Comparison of ENCODE assay signal across 20 cellular contexts in the genomic region with DNA sequence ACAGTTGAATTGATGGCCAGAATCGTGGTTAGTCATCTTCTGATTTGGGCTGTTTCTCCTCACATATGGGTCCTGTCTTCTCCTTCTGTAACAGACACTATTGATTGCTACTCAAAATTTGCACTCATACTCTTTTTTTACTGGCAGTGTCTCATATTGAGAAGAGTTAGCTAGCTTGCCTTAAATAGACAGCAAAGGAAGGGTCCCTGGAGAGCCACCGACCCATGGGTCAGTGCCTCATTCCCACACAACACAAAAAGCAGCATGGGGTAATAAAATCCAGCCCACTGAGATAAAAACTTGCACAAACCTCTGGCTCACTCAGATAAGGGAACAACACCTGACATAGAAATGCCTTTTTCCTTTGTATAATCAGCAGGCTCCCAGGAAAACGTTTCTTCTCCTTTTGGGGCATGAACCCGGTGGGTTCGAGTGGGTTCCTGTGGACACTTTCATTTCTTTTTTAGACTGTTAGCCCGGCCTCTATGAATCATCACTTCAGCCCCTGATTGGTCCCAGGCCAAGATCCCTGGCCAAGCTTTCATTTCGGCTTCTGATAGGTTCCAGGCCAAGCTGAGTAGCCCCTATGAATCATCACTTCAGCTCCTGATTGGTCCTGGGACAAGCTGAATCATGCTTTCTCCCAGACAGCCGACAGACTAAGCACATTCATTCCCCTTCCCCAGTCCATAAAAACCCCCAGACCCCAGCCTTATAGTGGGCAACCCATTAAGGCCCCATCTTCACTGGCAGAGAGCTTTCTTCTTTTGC.
DNase-seq lines count a peak whose midpoint lies in the region; ATAC-seq and TF ChIP-seq lines count a peak whose summit lies in the region.
"Had no signal": no experiment of that assay in that cellular context is flagged by ENCODE, and none has a peak within 500 bp of the region (broad histone marks: within the 10 kb centered on the region; RNA-seq: fewer than 3 reads in every experiment).

No MANE protein-coding gene starts in this region.

- no peak for TF ChIP-seq POLR2A in uterus (IDR thresholded peaks at IDR 0.05)
- TF ChIP-seq POLR2A in esophagus squamous epithelium (IDR thresholded peaks at IDR 0.05) = no peak

- WGBS in heart right ventricle, 2 donors = 52 to 59% methylated on average over 8 of the region's 8 CpGs
- 50 to 53% methylated on average over 7 to 8 of the region's 8 CpGs for WGBS in esophagus squamous epithelium, 2 donors

- no peaks in the 10 kb centered on the region for H3K36me3 ChIP-seq in heart right ventricle
- no peaks in the 10 kb centered on the region for H3K36me3 ChIP-seq in brain microvascular endothelial cell (replicated peaks)
- H3K36me3 ChIP-seq in uterus = no peaks in the 10 kb centered on the region
- no peaks in the 10 kb centered on the region for H3K36me3 ChIP-seq in esophagus squamous epithelium
- H3K36me3 ChIP-seq: Peyer's patch had no signal

- peak overlapping the region in 3 of 10 donors; percentile 36 to 47 (median 44) for H3K27ac ChIP-seq in heart right ventricle
- H3K27ac ChIP-seq in brain microvascular endothelial cell = no peak overlapping the region
- H3K27ac ChIP-seq in uterus = no peak overlapping the region
- H3K27ac ChIP-seq in esophagus squamous epithelium = no peak overlapping the region
- H3K27ac ChIP-seq: Peyer's patch had no signal

- ATAC-seq in heart right ventricle (peak in 7 of 8 donors; percentile 52 to 92 (median 63)), GM21515 (IDR thresholded peaks at IDR 0.05; ENCODE audit: unreplicated experiment) (no peak)
- ATAC-seq: esophagus mucosa, left colon, mucosa of descending colon had no signal

- intact Hi-C loops in heart right ventricle (cut with DNase I) = no loop called here
- intact Hi-C loops in cardiac septum (cut with DNase I) = no loop called here
- intact Hi-C loops in uterus (cut with DNase I; ENCODE audit: low total_unique reads) = no loop called here
- intact Hi-C loops in esophagus squamous epithelium (cut with DNase I) = no loop called here

- H3K4me3 ChIP-seq in heart right ventricle (peak overlapping the region in 4 of 10 donors; percentile 7 to 24 (median 10)), brain microvascular endothelial cell (ENCODE audit: low read depth, low read length) (no peak overlapping the region), uterus (no peak overlapping the region), esophagus squamous epithelium (peak overlapping the region in 1 of 4 donors; percentile 5)
- H3K4me3 ChIP-seq: mucosa of descending colon, Peyer's patch had no signal

- H3K4me1 ChIP-seq in heart right ventricle = no peaks in the 10 kb centered on the region
- H3K4me1 ChIP-seq in uterus = no peaks in the 10 kb centered on the region
- no peaks in the 10 kb centered on the region for H3K4me1 ChIP-seq in esophagus squamous epithelium
- H3K4me1 ChIP-seq: Peyer's patch had no signal

- in situ Hi-C loops in brain microvascular endothelial cell (cut with HindIII; ENCODE audit: low pct_ligation_motif_present, low sequenced_read_pairs) = no loop called here

- H3K27me3 ChIP-seq in heart right ventricle = no peaks in the 10 kb centered on the region
- H3K27me3 ChIP-seq in brain microvascular endothelial cell (replicated peaks) = no peaks in the 10 kb centered on the region
- no peaks in the 10 kb centered on the region for H3K27me3 ChIP-seq in uterus
- H3K27me3 ChIP-seq in esophagus squamous epithelium = no peaks in the 10 kb centered on the region
- H3K27me3 ChIP-seq: Peyer's patch had no signal

- DNase-seq in heart right ventricle (peak; percentile 11 to 43), cardiac septum (ENCODE audit: low spot score) (no peak), OCI-M1 (lab: John Stamatoyannopoulos, UW) (peak; percentile 93), brain microvascular endothelial cell (peak; percentile 39), uterus (peak; percentile 26 to 39), esophagus squamous epithelium (lab: John Stamatoyannopoulos, UW) (no peak)
- no peak for DNase-seq in activated effector memory CD4-positive, alpha-beta T cell treated with anti-CD3 and anti-CD28 coated beads, Interleukin-2, amount 50 U/mL, for 16 hours
- DNase-seq: activated CD4-positive, alpha-beta T cell treated with anti-CD3 and anti-CD28 coated beads, Interleukin-2, amount 10 ng/mL, durations not matched to agents 24 days and 14 days; central memory CD4-positive, alpha-beta T cell; HFFc6; Kasumi-1; left colon; NCI-H1417; NCI-H2171 treated with DMSO at 0.1 percent for 48 hours; NCI-H774; Peyer's patch; stimulated activated CD8-positive, alpha-beta memory T cell treated with anti-CD3 and anti-CD28 coated beads, Interleukin-4, amount 100 ng/mL, for 48 hours had no signal

- H3K9me3 ChIP-seq in heart right ventricle (peaks cover 0 to 19% (median 0%) of the 10 kb centered on the region in 11 donors), uterus (no peaks in the 10 kb centered on the region), esophagus squamous epithelium (no peaks in the 10 kb centered on the region)
- H3K9me3 ChIP-seq: mucosa of descending colon, Peyer's patch had no signal

- TF ChIP-seq CTCF in heart right ventricle (IDR thresholded peaks at IDR 0.05) (no peak), brain microvascular endothelial cell (IDR thresholded peaks at IDR 0.05; ENCODE audit: low read depth, low read length, missing control alignments) (no peak), uterus (IDR thresholded peaks at IDR 0.05) (no peak), esophagus squamous epithelium (IDR thresholded peaks at IDR 0.05) (no peak)

Comparison
In these comparisons a context has a peak if more than half of its experiments do, and no peak if none do; other contexts are left out.
1. DNase-seq: peak in heart right ventricle (2 of 2), OCI-M1 (single experiment), brain microvascular endothelial cell (single experiment) and uterus (2 of 2); none in cardiac septum (single experiment), activated effector memory CD4-positive, alpha-beta T cell treated with anti-CD3 and anti-CD28 coated beads, Interleukin-2, amount 50 U/mL, for 16 hours (single experiment) and esophagus squamous epithelium (single experiment).